ENCODE assay signal across 10 cellular contexts in genomic region chr2:100291152-100291970, GRCh38. TPM values are rescaled to one million over a fixed set of nuclear protein-coding genes. Genes with fewer than 3 reads are reported as not detected.
A peak's percentile ranks its signal among the peaks of the same experiment; 100 is the strongest.
DNase-seq lines count a peak whose midpoint lies in the region; ATAC-seq and TF ChIP-seq lines count a peak whose summit lies in the region.
"Had no signal": no experiment of that assay in that cellular context is flagged by ENCODE, and none has a peak within 500 bp of the region (broad histone marks: within the 10 kb centered on the region; RNA-seq: fewer than 3 reads in every experiment).

No MANE protein-coding gene starts in this region.

- no peaks in the 10 kb centered on the region for H3K27me3 ChIP-seq in CD4-positive, CD25-positive, alpha-beta regulatory T cell (ENCODE audit: control insufficient read depth, insufficient read depth, low read length)

- 41% methylated on average over 13 of the region's 13 CpGs for WGBS in urinary bladder

- H3K27ac ChIP-seq in CD4-positive, CD25-positive, alpha-beta regulatory T cell (ENCODE audit: insufficient read depth, low read length, poor library complexity, severe bottlenecking) = no peak overlapping the region
- H3K27ac ChIP-seq in urinary bladder (ENCODE audit: low read depth) = peak overlapping the region; percentile 40

- H3K4me1 ChIP-seq in CD4-positive, CD25-positive, alpha-beta regulatory T cell (ENCODE audit: control insufficient read depth, insufficient read depth, low read length, poor library complexity, severe bottlenecking) = peaks cover 7% of the 10 kb centered on the region
- H3K4me1 ChIP-seq in urinary bladder (ENCODE audit: insufficient read depth) = no peaks in the 10 kb centered on the region

- DNase-seq in CD4-positive, CD25-positive, alpha-beta regulatory T cell = peak; percentile 24 to 79 (median 39)
- DNase-seq in LNCaP clone FGC (ENCODE audit: low read depth) = peak; percentile 83
- peak; percentile 23 for DNase-seq in activated CD4-positive, alpha-beta T cell treated with anti-CD3 and anti-CD28 coated beads for 1 hour
- peak; percentile 22 for DNase-seq in effector CD4-positive, alpha-beta T cell
- peak; percentile 96 for DNase-seq in non-pigmented ciliary epithelial cell (ENCODE audit: low read depth)
- DNase-seq in UCSD-AML1 (lab: John Stamatoyannopoulos, UW; ENCODE audit: unreplicated experiment) = no peak
- no peak for DNase-seq in NCI-H1694 treated with DMSO at 0.1 percent for 48 hours (lab: John Stamatoyannopoulos, UW)

- no peak overlapping the region for H3K4me3 Mint-ChIP-seq in CD4-positive, CD25-positive, alpha-beta regulatory T cell
- H3K4me3 Mint-ChIP-seq: mesothelial cell of epicardium had no signal

- H3K27me3 Mint-ChIP-seq in CD4-positive, CD25-positive, alpha-beta regulatory T cell = no peaks in the 10 kb centered on the region

- TF ChIP-seq CTCF in LNCaP clone FGC (IDR thresholded peaks at IDR 0.05; ENCODE audit: control insufficient read depth, extremely low read depth, insufficient read depth) = no peak

- no peaks in the 10 kb centered on the region for H3K36me3 Mint-ChIP-seq in CD4-positive, CD25-positive, alpha-beta regulatory T cell

- H3K4me3 ChIP-seq in CD4-positive, CD25-positive, alpha-beta regulatory T cell (ENCODE audit: low read depth, low read length) = no peak overlapping the region
- no peak overlapping the region for H3K4me3 ChIP-seq in LNCaP clone FGC (ENCODE audit: low read depth, low read length)
- H3K4me3 ChIP-seq in urinary bladder (ENCODE audit: low read depth, low read length) = no peak overlapping the region
- H3K4me3 ChIP-seq: HAP-1 had no signal

- no peaks in the 10 kb centered on the region for H3K9me3 ChIP-seq in CD4-positive, CD25-positive, alpha-beta regulatory T cell (ENCODE audit: control insufficient read depth in 2 of 2, low read length in 2 of 2)
- H3K9me3 ChIP-seq: HAP-1 had no signal

- no peaks in the 10 kb centered on the region for H3K9me3 Mint-ChIP-seq in CD4-positive, CD25-positive, alpha-beta regulatory T cell
- H3K9me3 Mint-ChIP-seq: mesothelial cell of epicardium had no signal

- ATAC-seq in CD4-positive, CD25-positive, alpha-beta regulatory T cell (ENCODE audit: low read depth in 2 of 2) = peak; percentile 68 to 77

- H3K36me3 ChIP-seq in CD4-positive, CD25-positive, alpha-beta regulatory T cell (ENCODE audit: control insufficient read depth, insufficient read depth, low read length) = no peaks in the 10 kb centered on the region
- H3K36me3 ChIP-seq in urinary bladder (ENCODE audit: insufficient read depth) = no peaks in the 10 kb centered on the region

- H3K27ac Mint-ChIP-seq in CD4-positive, CD25-positive, alpha-beta regulatory T cell = no peak overlapping the region
- H3K27ac Mint-ChIP-seq: mesothelial cell of epicardium had no signal

- no peaks in the 10 kb centered on the region for H3K4me1 Mint-ChIP-seq in CD4-positive, CD25-positive, alpha-beta regulatory T cell

RNA-seq across cellular contexts. Expression of gene LONRF2, which starts 30.9 kb away (rescaled TPM):
- total RNA-seq in CD4-positive, CD25-positive, alpha-beta regulatory T cell = 0.42 TPM
- polyA plus RNA-seq in CD4-positive, CD25-positive, alpha-beta regulatory T cell = not detected
- 6.7 TPM for total RNA-seq in urinary bladder
- 5.0 TPM for polyA plus RNA-seq in urinary bladder

Comparison
In these comparisons a context has a peak if more than half of its experiments do, and no peak if none do; other contexts are left out.
1. DNase-seq: peak in CD4-positive, CD25-positive, alpha-beta regulatory T cell (3 of 3), LNCaP clone FGC (single experiment), activated CD4-positive, alpha-beta T cell treated with anti-CD3 and anti-CD28 coated beads for 1 hour (single experiment), effector CD4-positive, alpha-beta T cell (single experiment) and non-pigmented ciliary epithelial cell (single experiment); none in UCSD-AML1 (single experiment) and NCI-H1694 treated with DMSO at 0.1 percent for 48 hours (single experiment).